22 cellular contexts compared by ENCODE assay signal in the genomic region with DNA sequence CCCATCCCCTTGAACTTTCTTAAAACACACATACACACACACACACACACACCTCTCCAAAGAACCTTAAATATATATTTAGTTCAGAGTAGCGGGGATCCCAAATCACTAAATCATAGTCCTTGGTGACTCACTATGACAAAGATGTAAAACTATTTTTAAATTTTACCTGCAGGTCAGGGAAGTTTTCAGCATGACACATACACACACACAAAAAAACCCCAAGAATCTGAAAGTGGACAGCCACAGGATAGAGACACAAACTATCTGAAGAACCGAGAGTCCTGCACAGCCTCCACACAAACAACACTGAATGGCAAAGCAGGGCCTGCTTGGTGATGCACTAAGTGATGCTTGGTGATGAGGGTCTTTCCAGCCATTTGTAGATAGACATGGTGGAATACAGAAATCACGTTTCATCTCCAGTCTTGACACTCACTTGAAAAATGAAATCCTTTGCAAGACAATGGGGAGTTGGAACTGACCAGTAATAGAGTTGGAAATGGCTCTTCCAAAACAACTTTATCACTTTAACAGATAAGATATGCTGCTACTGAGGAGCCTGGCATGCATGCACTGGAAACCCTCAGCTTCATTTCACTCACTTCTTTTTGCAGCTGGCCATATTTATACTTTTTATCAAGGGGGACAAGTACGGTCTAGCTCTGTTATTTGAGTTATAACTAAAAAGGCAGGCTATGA.
A peak's percentile ranks its signal among the peaks of the same experiment; 100 is the strongest.
DNase-seq lines count a peak whose midpoint lies in the region; ATAC-seq, FAIRE-seq and TF ChIP-seq lines count a peak whose summit lies in the region.
"Had no signal": no experiment of that assay in that cellular context is flagged by ENCODE, and none has a peak within 500 bp of the region (broad histone marks: within the 10 kb centered on the region; RNA-seq: fewer than 3 reads in every experiment).

No MANE protein-coding gene starts in this region.

- H3K27me3 Mint-ChIP-seq in astrocyte (ENCODE audit: low read depth, unreplicated experiment), result no peaks in the 10 kb centered on the region
- H3K27me3 Mint-ChIP-seq: stimulated activated memory B cell treated with anti-CD40 and anti-IgM and Interleukin-4, amounts not matched to agents 10 μg/mL and 1 μg/mL and 100 μg/mL, for 72 hours had no signal

- no peaks in the 10 kb centered on the region for H3K9me3 ChIP-seq in IMR-90 (ENCODE audit: control insufficient read depth, insufficient read depth, low read length)
- no peaks in the 10 kb centered on the region for H3K9me3 ChIP-seq in astrocyte (ENCODE audit: insufficient read depth, low read depth, low read length)
- H3K9me3 ChIP-seq: esophagus squamous epithelium, neutrophil, Peyer's patch, tibial artery had no signal

- peak; percentile 80 for FAIRE-seq in astrocyte (lab: Jason Lieb, UNC)

- peak overlapping the region; percentile 54 for H3K27ac Mint-ChIP-seq in astrocyte (ENCODE audit: unreplicated experiment)
- H3K27ac Mint-ChIP-seq: activated CD4-positive, alpha-beta memory T cell treated with anti-CD3 and anti-CD28 coated beads for 36 hours; activated naive CD4-positive, alpha-beta T cell treated with anti-CD3 and anti-CD28 coated beads, Interleukin-2, amount 50 U/mL, for 72 hours; activated T-cell treated with anti-CD3 and anti-CD28 coated beads, Interleukin-2, amount 50 U/mL, for 24 hours; stimulated activated memory B cell treated with anti-CD40 and anti-IgM and Interleukin-4, amounts not matched to agents 10 μg/mL and 1 μg/mL and 100 μg/mL, for 72 hours had no signal

- no peak overlapping the region for H2AK9ac ChIP-seq in IMR-90 (replicated peaks; ENCODE audit: low read depth, low read length, poor library complexity)

- H3K27ac ChIP-seq in IMR-90 (ENCODE audit: insufficient read depth, low read length) (no peak overlapping the region), astrocyte (ENCODE audit: low read depth, low read length) (peak overlapping the region; percentile 78)
- H3K27ac ChIP-seq: esophagus squamous epithelium, neutrophil, Peyer's patch, tibial artery had no signal

- H4K91ac ChIP-seq in IMR-90 (ENCODE audit: insufficient read depth, low read depth, low read length), result peak overlapping the region; percentile 30; the same call in 1 of the 2 replicates

- no peak for TF ChIP-seq RAD21 in IMR-90 (IDR thresholded peaks at IDR 0.05; ENCODE audit: low read length)

- no peaks in the 10 kb centered on the region for H3K36me3 ChIP-seq in IMR-90 (ENCODE audit: control insufficient read depth, insufficient read depth, low read length)
- no peaks in the 10 kb centered on the region for H3K36me3 ChIP-seq in astrocyte (ENCODE audit: insufficient read depth, low read length)
- H3K36me3 ChIP-seq: esophagus squamous epithelium, neutrophil, Peyer's patch, tibial artery had no signal

- WGBS in IMR-90 (ENCODE audit: extremely low coverage in 2 of 2, insufficient read length in 1 of 2), 2 experiments, result no CpG with 5 or more reads among the region's 4 CpGs

- peak overlapping the region; percentile 33; the same call in 1 of the 3 replicates for H2BK15ac ChIP-seq in IMR-90 (ENCODE audit: low read depth, low read length)

- H3K4me1 Mint-ChIP-seq in astrocyte (ENCODE audit: low read depth, unreplicated experiment), result peaks cover 14% of the 10 kb centered on the region
- H3K4me1 Mint-ChIP-seq: stimulated activated memory B cell treated with anti-CD40 and anti-IgM and Interleukin-4, amounts not matched to agents 10 μg/mL and 1 μg/mL and 100 μg/mL, for 72 hours had no signal

- CTCF ChIA-PET in IMR-90 (lab: Yijun Ruan, JAX), result interaction anchor here (0.6 to 1.2 kb wide), 2 partner anchors 11 to 605 kb away, joined by 3 read pairs; no protein-coding TSS in a partner anchor

- H3K4me3 ChIP-seq in IMR-90 (ENCODE audit: insufficient read depth, low read depth, low read length) (no peak overlapping the region), astrocyte (ENCODE audit: insufficient read depth, low read depth, low read length) (peak overlapping the region; percentile 28)
- H3K4me3 ChIP-seq: esophagus squamous epithelium, Peyer's patch, tibial artery had no signal

- ATAC-seq in GM21381 (IDR thresholded peaks at IDR 0.05; ENCODE audit: unreplicated experiment) (peak; percentile 52), IMR-90 (ENCODE audit: low read depth) (0 out of 2 replicates have a peak, but pooled peaks have one; percentile 42), HG03039 (IDR thresholded peaks at IDR 0.05; ENCODE audit: unreplicated experiment) (no peak)
- ATAC-seq: activated naive CD4-positive, alpha-beta T cell treated with anti-CD3 and anti-CD28 coated beads, Interleukin-2, amount 50 U/mL, for 72 hours; stimulated activated memory B cell treated with anti-CD40 and anti-IgM and Interleukin-4, amounts not matched to agents 10 μg/mL and 1 μg/mL and 100 μg/mL, for 72 hours had no signal

- no peaks in the 10 kb centered on the region for H3K79me1 ChIP-seq in IMR-90 (ENCODE audit: low read depth in 1 of 2, low read length in 2 of 2)

- peaks cover 5% of the 10 kb centered on the region for H3K9me3 Mint-ChIP-seq in astrocyte (ENCODE audit: unreplicated experiment)
- H3K9me3 Mint-ChIP-seq: activated CD4-positive, alpha-beta memory T cell treated with anti-CD3 and anti-CD28 coated beads for 36 hours; activated naive CD4-positive, alpha-beta T cell treated with anti-CD3 and anti-CD28 coated beads, Interleukin-2, amount 50 U/mL, for 72 hours; activated T-cell treated with anti-CD3 and anti-CD28 coated beads, Interleukin-2, amount 50 U/mL, for 24 hours; stimulated activated memory B cell treated with anti-CD40 and anti-IgM and Interleukin-4, amounts not matched to agents 10 μg/mL and 1 μg/mL and 100 μg/mL, for 72 hours had no signal

- peak overlapping the region; percentile 13; the same call in 1 of the 2 replicates for H2AK5ac ChIP-seq in IMR-90 (ENCODE audit: low read depth, low read length)

- H3K14ac ChIP-seq in IMR-90 (replicated peaks; ENCODE audit: low read depth, low read length), result peak overlapping the region; percentile 62

- peak overlapping the region; percentile 64; the same call in 1 of the 2 replicates for H3K4ac ChIP-seq in IMR-90 (ENCODE audit: low read depth, low read length)

- POLR2A ChIA-PET in IMR-90 (lab: Charles Lee; ENCODE audit: unreplicated experiment), result no interaction called here

- peaks cover 2% of the 10 kb centered on the region; the same call in 1 of the 2 replicates for H3K9me1 ChIP-seq in IMR-90 (ENCODE audit: insufficient read depth, low read length)

- H3K9ac ChIP-seq in IMR-90 (ENCODE audit: low read depth, low read length) (no peak overlapping the region), astrocyte (ENCODE audit: low read length) (peak overlapping the region; percentile 46)

- H4K20me1 ChIP-seq in IMR-90 (ENCODE audit: insufficient read depth, low read length), result no peaks in the 10 kb centered on the region
- H4K20me1 ChIP-seq in astrocyte (ENCODE audit: insufficient read depth, low read length), result no peaks in the 10 kb centered on the region

- H3K23ac ChIP-seq in IMR-90 (ENCODE audit: low read depth, low read length), result peak overlapping the region; percentile 9; the same call in 1 of the 2 replicates

- H3K27me3 ChIP-seq in IMR-90 (ENCODE audit: control insufficient read depth, insufficient read depth, low read length), result no peaks in the 10 kb centered on the region
- no peaks in the 10 kb centered on the region for H3K27me3 ChIP-seq in astrocyte (ENCODE audit: insufficient read depth, low read length)
- H3K27me3 ChIP-seq: esophagus squamous epithelium, neutrophil, Peyer's patch, tibial artery had no signal

- DNase-seq in IMR-90 (peak; percentile 63), astrocyte (ENCODE audit: low read depth) (peak; percentile 73), kidney tubule cell (ENCODE audit: low spot score) (peak; percentile 87), GDM1 (lab: John Stamatoyannopoulos, UW) (no peak), NCI-H1092 (lab: John Stamatoyannopoulos, UW) (no peak)
- no peak for DNase-seq in stimulated activated CD4-positive, alpha-beta T cell treated with anti-CD3 and anti-CD28 coated beads, Interleukin-4, amount 100 ng/mL, for 1 hour
- DNase-seq: activated CD4-positive, alpha-beta memory T cell treated with anti-CD3 and anti-CD28 coated beads for 36 hours; activated T-cell treated with anti-CD3 and anti-CD28 coated beads, Interleukin-2, amount 50 U/mL, for 24 hours; AML-193; Calu3; esophagus squamous epithelium; KG1; NCI-H2171; NCI-H774; Peyer's patch; retina; tibial artery had no signal

- H4K5ac ChIP-seq in IMR-90 (ENCODE audit: low read depth, low read length), result peak overlapping the region; percentile 49; the same call in 1 of the 2 replicates

- intact Hi-C loops in IMR-90 (cut with micrococcal nuclease), result no loop called here

- H3K4me2 ChIP-seq in IMR-90 (ENCODE audit: low read depth, low read length) (peak overlapping the region; percentile 70), astrocyte (ENCODE audit: low read length) (peak overlapping the region; percentile 70)

- H3K36me3 Mint-ChIP-seq in astrocyte (ENCODE audit: low read depth, unreplicated experiment), result no peaks in the 10 kb centered on the region
- H3K36me3 Mint-ChIP-seq: activated CD4-positive, alpha-beta memory T cell treated with anti-CD3 and anti-CD28 coated beads for 36 hours; activated naive CD4-positive, alpha-beta T cell treated with anti-CD3 and anti-CD28 coated beads, Interleukin-2, amount 50 U/mL, for 72 hours; stimulated activated memory B cell treated with anti-CD40 and anti-IgM and Interleukin-4, amounts not matched to agents 10 μg/mL and 1 μg/mL and 100 μg/mL, for 72 hours had no signal

- no peak for TF ChIP-seq POLR2A in IMR-90 (IDR thresholded peaks at IDR 0.05; ENCODE audit: low read depth, low read length)

- peak overlapping the region in 1 of 2 experiments; percentile 77; a peak in 1 of 4 replicates for H4K8ac ChIP-seq in IMR-90 (ENCODE audit: low read depth in 2 of 2, low read length in 2 of 2)

- H3K4me1 ChIP-seq in IMR-90 (ENCODE audit: control insufficient read depth, insufficient read depth, low read length), result peaks cover 6% of the 10 kb centered on the region
- H3K4me1 ChIP-seq in astrocyte (ENCODE audit: insufficient read depth, low read length), result peaks cover 13% of the 10 kb centered on the region
- H3K4me1 ChIP-seq: esophagus squamous epithelium, Peyer's patch, tibial artery had no signal

- no TSS peak for BruUV-seq in IMR-90 (replicated peaks; lab: Mats Ljungman, UMichigan)

- peak overlapping the region; percentile 8; the same call in 1 of the 2 replicates for H3K56ac ChIP-seq in IMR-90 (ENCODE audit: extremely low read depth, insufficient read depth, low read length)

- peak overlapping the region; percentile 91 for H2BK20ac ChIP-seq in IMR-90 (ENCODE audit: low read depth, low read length)

- dilution Hi-C loops in IMR-90 (cut with HindIII; ENCODE audit: low sequenced_read_pairs, unreplicated experiment), result no loop called here

- TF ChIP-seq CTCF in IMR-90 (conservative IDR thresholded peaks at IDR 0.05; ENCODE audit: low read depth, low read length), result no peak
- no peak for TF ChIP-seq CTCF in astrocyte (IDR thresholded peaks at IDR 0.05; ENCODE audit: insufficient read depth, low read depth, low read length)

- in situ Hi-C loops in IMR-90 (cut with MboI; ENCODE audit: low sequenced_read_pairs), result no loop called here

- H3K4me3 Mint-ChIP-seq in astrocyte (ENCODE audit: unreplicated experiment), result no peak overlapping the region
- H3K4me3 Mint-ChIP-seq: activated CD4-positive, alpha-beta memory T cell treated with anti-CD3 and anti-CD28 coated beads for 36 hours; activated T-cell treated with anti-CD3 and anti-CD28 coated beads, Interleukin-2, amount 50 U/mL, for 24 hours; stimulated activated memory B cell treated with anti-CD40 and anti-IgM and Interleukin-4, amounts not matched to agents 10 μg/mL and 1 μg/mL and 100 μg/mL, for 72 hours had no signal

- H3K79me2 ChIP-seq in astrocyte (ENCODE audit: insufficient read depth, low read length), result no peaks in the 10 kb centered on the region

- peak overlapping the region; percentile 37; the same call in 1 of the 2 replicates for H3K18ac ChIP-seq in IMR-90 (ENCODE audit: low read depth, low read length)

- peak overlapping the region; percentile 1 for H2BK5ac ChIP-seq in IMR-90 (ENCODE audit: low read depth, low read length, poor library complexity, severe bottlenecking)

- peak overlapping the region; percentile 69 for H2AFZ ChIP-seq in IMR-90 (replicated peaks; ENCODE audit: low read length, poor library complexity)
- no peak overlapping the region for H2AFZ ChIP-seq in astrocyte (ENCODE audit: low read depth, low read length)

- peak overlapping the region; percentile 92 for H2BK120ac ChIP-seq in IMR-90 (ENCODE audit: low read depth, low read length)

Comparison
In these comparisons a context has a peak if more than half of its experiments do, and no peak if none do; other contexts are left out.
1. DNase-seq: peak in IMR-90 (single experiment), astrocyte (single experiment) and kidney tubule cell (single experiment); none in stimulated activated CD4-positive, alpha-beta T cell treated with anti-CD3 and anti-CD28 coated beads, Interleukin-4, amount 100 ng/mL, for 1 hour (single experiment), GDM1 (single experiment) and NCI-H1092 (single experiment).